In the genomic region with DNA sequence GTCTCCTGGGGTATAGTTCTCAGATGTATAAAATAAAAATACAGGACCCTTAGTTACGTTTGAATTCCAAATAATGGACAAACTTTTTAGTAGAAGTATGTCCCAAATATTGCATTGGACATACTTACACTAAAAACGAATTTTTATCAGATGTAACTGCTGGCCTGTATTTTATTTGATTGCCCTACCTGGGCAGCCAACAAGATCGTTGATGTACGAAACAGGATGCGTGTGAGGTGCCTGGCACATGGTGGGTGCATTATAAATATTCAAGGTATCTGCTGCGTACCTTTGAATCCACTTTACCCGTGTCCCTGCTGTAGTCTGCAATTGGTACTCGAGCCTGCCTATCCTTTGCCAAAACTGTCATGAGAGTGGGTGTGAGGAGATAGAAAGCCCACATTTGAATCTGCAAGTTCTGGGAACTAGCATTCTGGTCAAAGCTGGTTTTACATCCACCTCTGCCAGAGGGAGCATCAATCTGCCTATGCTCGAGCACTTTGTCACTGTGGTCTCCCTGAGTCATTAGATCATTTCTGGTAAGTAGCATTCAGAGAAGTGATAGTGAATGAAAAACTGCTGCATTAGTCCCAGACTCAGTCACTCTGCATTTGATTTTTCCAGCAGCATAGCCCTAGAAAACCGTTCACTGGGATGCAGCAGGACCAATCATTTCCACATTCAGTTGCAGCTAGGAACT, we compare ENCODE assay signal across 14 cellular contexts.
DNase-seq lines count a peak whose midpoint lies in the region; ATAC-seq and TF ChIP-seq lines count a peak whose summit lies in the region.
"Had no signal": no experiment of that assay in that cellular context is flagged by ENCODE, and none has a peak within 500 bp of the region (broad histone marks: within the 10 kb centered on the region; RNA-seq: fewer than 3 reads in every experiment).

No MANE protein-coding gene starts in this region.

- no peaks in the 10 kb centered on the region for H4K20me1 ChIP-seq in neural progenitor cell (ENCODE audit: low read depth)

- H3K36me3 ChIP-seq in neural progenitor cell, result no peaks in the 10 kb centered on the region
- no peaks in the 10 kb centered on the region for H3K36me3 ChIP-seq in transverse colon
- H3K36me3 ChIP-seq: suprapubic skin had no signal

- H3K4me1 ChIP-seq in neural progenitor cell (no peaks in the 10 kb centered on the region), transverse colon (peaks cover 0 to 5% (median 2%) of the 10 kb centered on the region in 4 donors)

- H3K27me3 ChIP-seq in neural progenitor cell (no peaks in the 10 kb centered on the region), transverse colon (no peaks in the 10 kb centered on the region)
- H3K27me3 ChIP-seq: suprapubic skin had no signal

- H3K9me3 ChIP-seq in neural progenitor cell (ENCODE audit: low read depth) (no peaks in the 10 kb centered on the region), transverse colon (no peaks in the 10 kb centered on the region)
- H3K9me3 ChIP-seq: suprapubic skin had no signal

- peak overlapping the region; percentile 70 for H2AFZ ChIP-seq in neural progenitor cell (replicated peaks)

- CTCF ChIA-PET in GM10248 (lab: Yijun Ruan, JAX), result no interaction called here

- in situ Hi-C loops in transverse colon (cut with MboI; ENCODE audit: low pct_ligation_motif_present in 1 of 4, low pct_unique_long_range_greater_than_20kb in 1 of 4, low sequenced_read_pairs in 3 of 4), result loop anchor here in 1 of 4 donors (25.0 kb wide), 1 partner anchor 532 kb away; no protein-coding TSS in a partner anchor

- WGBS in transverse colon (ENCODE audit: low coverage in 1 of 2), 2 donors, result 50 to 78% methylated on average over 1 to 10 of the region's 10 CpGs

- DNase-seq in A172 (ENCODE audit: low spot score) (peak; percentile 53), GM10248 (ENCODE audit: extremely low spot score) (peak; percentile 35), neural progenitor cell (ENCODE audit: low spot score) (no peak), medulla oblongata (ENCODE audit: extremely low spot score) (no peak), transverse colon (no peak)
- DNase-seq in activated T-cell treated with anti-CD3 and anti-CD28 coated beads, Interleukin-2, amount 50 U/mL, for 4 hours, result no peak
- DNase-seq: C1 segment of cervical spinal cord, naive B cell, NCI-H187, NCI-H510A treated with DMSO at 0.1 percent for 48 hours had no signal

- POLR2A ChIA-PET in GM10248 (lab: Yijun Ruan, JAX), result no interaction called here

- peak overlapping the region; percentile 39 for H3K4me3 Mint-ChIP-seq in activated T-cell treated with anti-CD3 and anti-CD28 coated beads, Interleukin-2, amount 50 U/mL, for 4 hours
- H3K4me3 Mint-ChIP-seq in neural progenitor cell, result no peak overlapping the region
- H3K4me3 Mint-ChIP-seq: naive B cell, WTC11 had no signal

- H3K27ac Mint-ChIP-seq in neural progenitor cell, result no peak overlapping the region
- H3K27ac Mint-ChIP-seq: WTC11 had no signal

- H3K79me2 ChIP-seq in neural progenitor cell (ENCODE audit: low read depth), result no peaks in the 10 kb centered on the region

- H3K27me3 Mint-ChIP-seq in activated T-cell treated with anti-CD3 and anti-CD28 coated beads, Interleukin-2, amount 50 U/mL, for 4 hours (ENCODE audit: low read depth), result no peaks in the 10 kb centered on the region
- H3K27me3 Mint-ChIP-seq in neural progenitor cell (ENCODE audit: insufficient read depth, low read depth), result no peaks in the 10 kb centered on the region

- no peaks in the 10 kb centered on the region for H3F3A ChIP-seq in neural progenitor cell (ENCODE audit: low read depth)

- no peak overlapping the region for H3K9ac ChIP-seq in neural progenitor cell

- H3K4me1 Mint-ChIP-seq in activated T-cell treated with anti-CD3 and anti-CD28 coated beads, Interleukin-2, amount 50 U/mL, for 4 hours (ENCODE audit: low read depth), result peaks cover 19% of the 10 kb centered on the region
- H3K4me1 Mint-ChIP-seq in neural progenitor cell, result peaks cover 43% of the 10 kb centered on the region
- H3K4me1 Mint-ChIP-seq: naive B cell had no signal

- TF ChIP-seq EP300 in transverse colon (IDR thresholded peaks at IDR 0.05; ENCODE audit: low read depth), result no peak

- TF ChIP-seq CTCF in GM10248 (IDR thresholded peaks at IDR 0.05; ENCODE audit: control extremely low read depth, extremely low read depth, low read depth, missing control alignments) (no peak), neural progenitor cell (IDR thresholded peaks at IDR 0.05) (no peak), transverse colon (IDR thresholded peaks at IDR 0.05) (no peak)

- intact Hi-C loops in transverse colon (cut with DNase I; ENCODE audit: low total_unique reads), result no loop called here

- no peaks in the 10 kb centered on the region for H3K36me3 Mint-ChIP-seq in activated T-cell treated with anti-CD3 and anti-CD28 coated beads, Interleukin-2, amount 50 U/mL, for 4 hours (ENCODE audit: insufficient read depth)
- peaks cover 5% of the 10 kb centered on the region for H3K36me3 Mint-ChIP-seq in neural progenitor cell
- H3K36me3 Mint-ChIP-seq: naive B cell, WTC11 had no signal

- no peak overlapping the region for H3K4me3 ChIP-seq in neural progenitor cell
- H3K4me3 ChIP-seq in transverse colon, result no peak overlapping the region
- H3K4me3 ChIP-seq: suprapubic skin had no signal

- no peak for TF ChIP-seq POLR2A in transverse colon (IDR thresholded peaks at IDR 0.05)

- H3K4me2 ChIP-seq in neural progenitor cell, result no peak overlapping the region

- no peaks in the 10 kb centered on the region for H3K9me3 Mint-ChIP-seq in activated T-cell treated with anti-CD3 and anti-CD28 coated beads, Interleukin-2, amount 50 U/mL, for 4 hours
- H3K9me3 Mint-ChIP-seq in neural progenitor cell, result no peaks in the 10 kb centered on the region
- H3K9me3 Mint-ChIP-seq: naive B cell, WTC11 had no signal

- no peak overlapping the region for H3K27ac ChIP-seq in neural progenitor cell
- no peak overlapping the region for H3K27ac ChIP-seq in transverse colon
- H3K27ac ChIP-seq: suprapubic skin had no signal

- ATAC-seq in activated T-cell treated with anti-CD3 and anti-CD28 coated beads, Interleukin-2, amount 50 U/mL, for 4 hours, result peak; percentile 85 to 88
- ATAC-seq in GM19035 (IDR thresholded peaks at IDR 0.05; ENCODE audit: unreplicated experiment), result no peak
- ATAC-seq: Panc1, WTC11 had no signal

Comparison
In these comparisons a context has a peak if more than half of its experiments do, and no peak if none do; other contexts are left out.
1. DNase-seq: peak in A172 (single experiment) and GM10248 (single experiment); none in activated T-cell treated with anti-CD3 and anti-CD28 coated beads, Interleukin-2, amount 50 U/mL, for 4 hours (single experiment), neural progenitor cell (single experiment), medulla oblongata (single experiment) and transverse colon (single experiment).